In genomic region chr9:34589371-34589655, GRCh38 we compare ENCODE assay signal across 12 cellular contexts. TPM values are rescaled to one million over a fixed set of nuclear protein-coding genes. Genes with fewer than 3 reads are reported as not detected.
DNase-seq lines count a peak whose midpoint lies in the region; ATAC-seq and TF ChIP-seq lines count a peak whose summit lies in the region.
"Had no signal": no experiment of that assay in that cellular context is flagged by ENCODE, and none has a peak within 500 bp of the region (broad histone marks: within the 10 kb centered on the region; RNA-seq: fewer than 3 reads in every experiment).

No MANE protein-coding gene starts in this region.

- no peaks in the 10 kb centered on the region for H3K9me3 ChIP-seq in HUES64 (ENCODE audit: insufficient read depth, low read depth, low read length)
- H3K9me3 ChIP-seq in endodermal cell (ENCODE audit: control insufficient read depth, low read length): no peaks in the 10 kb centered on the region
- no peaks in the 10 kb centered on the region for H3K9me3 ChIP-seq in thoracic aorta
- no peaks in the 10 kb centered on the region for H3K9me3 ChIP-seq in MG63

- H3K27ac ChIP-seq in HUES64 (ENCODE audit: low read depth, low read length) (no peak overlapping the region), endodermal cell (ENCODE audit: low read depth, low read length) (no peak overlapping the region), thoracic aorta (no peak overlapping the region)

- H3K4me1 Mint-ChIP-seq in endodermal cell (peaks cover 30% of the 10 kb centered on the region), nephron progenitor cell (peaks cover 75% of the 10 kb centered on the region)

- H3K27me3 ChIP-seq in HUES64 (ENCODE audit: insufficient read depth, low read length): peaks cover 100% of the 10 kb centered on the region
- peaks cover 98% of the 10 kb centered on the region for H3K27me3 ChIP-seq in endodermal cell (ENCODE audit: control insufficient read depth, insufficient read depth, low read length, poor library complexity, severe bottlenecking)
- peaks cover 16% of the 10 kb centered on the region for H3K27me3 ChIP-seq in thoracic aorta (replicated peaks; ENCODE audit: insufficient read depth)
- peaks cover 25% of the 10 kb centered on the region for H3K27me3 ChIP-seq in MG63

- no peak for ATAC-seq in thoracic aorta (ENCODE audit: insufficient number of reproducible peaks, low FRiP score, low read depth)
- no peak for ATAC-seq in activated naive CD4-positive, alpha-beta T cell treated with anti-CD3 and anti-CD28 coated beads, Interleukin-2, amount 50 U/mL, for 72 hours

- no peaks in the 10 kb centered on the region for H3K36me3 ChIP-seq in HUES64 (ENCODE audit: insufficient read depth, low read length)
- no peaks in the 10 kb centered on the region for H3K36me3 ChIP-seq in endodermal cell (ENCODE audit: control insufficient read depth, insufficient read depth, low read length)
- no peaks in the 10 kb centered on the region for H3K36me3 ChIP-seq in thoracic aorta
- no peaks in the 10 kb centered on the region for H3K36me3 ChIP-seq in MG63

- H3K36me3 Mint-ChIP-seq in endodermal cell (ENCODE audit: low read depth): no peaks in the 10 kb centered on the region
- no peaks in the 10 kb centered on the region for H3K36me3 Mint-ChIP-seq in nephron progenitor cell (ENCODE audit: low read depth)
- peaks cover 0 to 9% of the 10 kb centered on the region in 2 donors for H3K36me3 Mint-ChIP-seq in activated naive CD4-positive, alpha-beta T cell treated with anti-CD3 and anti-CD28 coated beads, Interleukin-2, amount 50 U/mL, for 72 hours

- H3K9ac ChIP-seq in HUES64 (ENCODE audit: low read depth, low read length) (no peak overlapping the region), endodermal cell (ENCODE audit: extremely low read depth, low read length, poor library complexity, severe bottlenecking) (no peak overlapping the region)

- under 1% methylated on average over 38 of the region's 38 CpGs for WGBS in HUES64
- WGBS in endodermal cell (ENCODE audit: insufficient coverage in 1 of 2, insufficient read length in 1 of 2), 2 experiments: 0% methylated on average over 2 to 38 of the region's 38 CpGs

- H3K9me3 Mint-ChIP-seq in endodermal cell: no peaks in the 10 kb centered on the region
- H3K9me3 Mint-ChIP-seq in nephron progenitor cell: no peaks in the 10 kb centered on the region
- no peaks in the 10 kb centered on the region for H3K9me3 Mint-ChIP-seq in activated naive CD4-positive, alpha-beta T cell treated with anti-CD3 and anti-CD28 coated beads, Interleukin-2, amount 50 U/mL, for 72 hours
- H3K9me3 Mint-ChIP-seq: activated CD4-positive, alpha-beta T cell treated with anti-CD3 and anti-CD28 coated beads, Interleukin-2, amount 10 ng/mL, durations not matched to agents 7 days and 5 days had no signal

- no peak overlapping the region for H3K27ac Mint-ChIP-seq in endodermal cell
- no peak overlapping the region for H3K27ac Mint-ChIP-seq in nephron progenitor cell
- H3K27ac Mint-ChIP-seq in activated naive CD4-positive, alpha-beta T cell treated with anti-CD3 and anti-CD28 coated beads, Interleukin-2, amount 50 U/mL, for 72 hours: no peak overlapping the region
- H3K27ac Mint-ChIP-seq: activated CD4-positive, alpha-beta T cell treated with anti-CD3 and anti-CD28 coated beads, Interleukin-2, amount 10 ng/mL, durations not matched to agents 7 days and 5 days had no signal

- TF ChIP-seq CTCF in endodermal cell (conservative IDR thresholded peaks at IDR 0.05): no peak
- TF ChIP-seq CTCF in nephron progenitor cell (IDR thresholded peaks at IDR 0.05): no peak
- no peak for TF ChIP-seq CTCF in thoracic aorta (IDR thresholded peaks at IDR 0.05)

- H3K4me3 Mint-ChIP-seq in endodermal cell (peak overlapping the region; percentile 62), nephron progenitor cell (peak overlapping the region; percentile 97)

- no peak for DNase-seq in endodermal cell
- no peak for DNase-seq in nephron progenitor cell
- DNase-seq in thoracic aorta (ENCODE audit: low spot score): no peak
- no peak for DNase-seq in kidney tubule cell (ENCODE audit: low spot score)
- DNase-seq in GM19238 (ENCODE audit: insufficient read length, low spot score): no peak
- DNase-seq in activated naive CD4-positive, alpha-beta T cell treated with anti-CD3 and anti-CD28 coated beads, Interleukin-2, amount 50 U/mL, for 72 hours (ENCODE audit: low spot score in 2 of 2): no peak
- DNase-seq in MG63: no peak
- DNase-seq: activated CD4-positive, alpha-beta T cell treated with anti-CD3 and anti-CD28 coated beads, Interleukin-2, amount 10 ng/mL, durations not matched to agents 7 days and 5 days; Karpas-422 had no signal

- H3K4me3 ChIP-seq in HUES64 (ENCODE audit: low read length) (peak overlapping the region; percentile 56), endodermal cell (ENCODE audit: low read length) (peak overlapping the region; percentile 74), thoracic aorta (peak overlapping the region; percentile 69), MG63 (no peak overlapping the region; the same call in 1 of the 2 replicates)

- H3K27me3 Mint-ChIP-seq in endodermal cell (ENCODE audit: insufficient read depth): peaks cover 94% of the 10 kb centered on the region
- peaks cover 48% of the 10 kb centered on the region for H3K27me3 Mint-ChIP-seq in nephron progenitor cell (ENCODE audit: low read depth, poor library complexity)

- peaks cover 37% of the 10 kb centered on the region for H3K4me1 ChIP-seq in HUES64 (ENCODE audit: insufficient read depth, low read length)
- H3K4me1 ChIP-seq in endodermal cell (ENCODE audit: control insufficient read depth, insufficient read depth, low read length): peaks cover 7% of the 10 kb centered on the region
- H3K4me1 ChIP-seq in thoracic aorta (ENCODE audit: control insufficient read depth in 1 of 2, low read depth in 2 of 2): peaks cover 25 to 54% of the 10 kb centered on the region in 2 donors

RNA-seq across cellular contexts. Expression of gene CNTFR, which starts 0.2 kb away (rescaled TPM):
- polyA plus RNA-seq in HUES64 (2013, experiment 1 of 2): 26.9 TPM
- polyA plus RNA-seq in HUES64 (2013, experiment 2 of 2): 48.1 TPM
- total RNA-seq in endodermal cell: 1 to 10 TPM in 1 of 2 donors, under 1 TPM in 1; 0.53 to 1.6 TPM
- 187 TPM for polyA plus RNA-seq in endodermal cell (2013, experiment 1 of 2)
- polyA plus RNA-seq in endodermal cell (2013, experiment 2 of 2): 167 TPM
- total RNA-seq in thoracic aorta: 10 to 100 TPM in 1 of 2 donors, 1 to 10 TPM in 1; 8.7 to 13.7 TPM
- under 1 TPM in 1 of 2 donors, not detected in 1; 0.34 TPM for total RNA-seq in activated naive CD4-positive, alpha-beta T cell treated with anti-CD3 and anti-CD28 coated beads, Interleukin-2, amount 50 U/mL, for 72 hours
- total RNA-seq in MG63 (2014; rRNA removed; shearing (Covaris generic); ENCODE audit: low replicate concordance): not detected in 2 replicates
- total RNA-seq: activated CD4-positive, alpha-beta T cell treated with anti-CD3 and anti-CD28 coated beads, Interleukin-2, amount 10 ng/mL, durations not matched to agents 7 days and 5 days; lung microvascular endothelial cell; T-helper 1 cell treated with Interleukin-12 subunit alpha and Interleukin-12 subunit beta and Interleukin-4 antibody, amounts not matched to agents 30 ng/mL and 1 ng/mL, for 36 hours had no signal

RNA-seq across cellular contexts. Expression of gene RPP25L, which starts 22.6 kb away (rescaled TPM):
- polyA plus RNA-seq in HUES64 (2013, experiment 1 of 2): 21.0 TPM
- polyA plus RNA-seq in HUES64 (2013, experiment 2 of 2): 22.1 TPM
- 10 to 100 TPM; 19.3 to 22.4 TPM for total RNA-seq in endodermal cell
- polyA plus RNA-seq in endodermal cell (2013, experiment 1 of 2): 30.1 TPM
- 22.1 TPM for polyA plus RNA-seq in endodermal cell (2013, experiment 2 of 2)
- 1 to 10 TPM; 5.5 to 8.7 TPM for total RNA-seq in thoracic aorta
- total RNA-seq in activated naive CD4-positive, alpha-beta T cell treated with anti-CD3 and anti-CD28 coated beads, Interleukin-2, amount 50 U/mL, for 72 hours: 10 to 100 TPM; 19.1 to 36.2 TPM
- 18.7 and 30.0 TPM in 2 replicates for total RNA-seq in MG63 (2014; rRNA removed; shearing (Covaris generic); ENCODE audit: low replicate concordance)

RNA-seq across cellular contexts. Expression of gene DCTN3, which starts 31.0 kb away (rescaled TPM):
- 32.6 TPM for polyA plus RNA-seq in HUES64 (2013, experiment 1 of 2)
- polyA plus RNA-seq in HUES64 (2013, experiment 2 of 2): 43.8 TPM
- total RNA-seq in endodermal cell (10 to 100 TPM; 51.9 to 53.6 TPM), thoracic aorta (10 to 100 TPM; 48.1 to 70.4 TPM)
- polyA plus RNA-seq in endodermal cell (2013, experiment 1 of 2): 117 TPM
- polyA plus RNA-seq in endodermal cell (2013, experiment 2 of 2): 113 TPM
- total RNA-seq in activated naive CD4-positive, alpha-beta T cell treated with anti-CD3 and anti-CD28 coated beads, Interleukin-2, amount 50 U/mL, for 72 hours: 100 to 1,000 TPM in 1 of 2 donors, 10 to 100 TPM in 1; 81.0 to 123 TPM
- total RNA-seq in MG63 (2014; rRNA removed; shearing (Covaris generic); ENCODE audit: low replicate concordance): 91.0 and 107 TPM in 2 replicates

RNA-seq across cellular contexts. Expression of gene ARID3C, which starts 39.6 kb away (rescaled TPM):
- polyA plus RNA-seq in HUES64 (2013, experiment 1 of 2): not detected
- polyA plus RNA-seq in HUES64 (2013, experiment 2 of 2): not detected
- total RNA-seq in endodermal cell (under 1 TPM; 0.31 to 0.80 TPM), thoracic aorta (not detected)
- polyA plus RNA-seq in endodermal cell (2013, experiment 1 of 2): 0.14 TPM
- 0.83 TPM for polyA plus RNA-seq in endodermal cell (2013, experiment 2 of 2)
- 1 to 10 TPM in 1 of 2 donors, not detected in 1; 1.6 TPM for total RNA-seq in activated naive CD4-positive, alpha-beta T cell treated with anti-CD3 and anti-CD28 coated beads, Interleukin-2, amount 50 U/mL, for 72 hours
- 0.16 TPM in 1 of 2 replicates, not detected in the other for total RNA-seq in MG63 (2014; rRNA removed; shearing (Covaris generic); ENCODE audit: low replicate concordance)

RNA-seq across cellular contexts. Expression of gene SIGMAR1, which starts 48.3 kb away (rescaled TPM):
- 66.6 TPM for polyA plus RNA-seq in HUES64 (2013, experiment 1 of 2)
- polyA plus RNA-seq in HUES64 (2013, experiment 2 of 2): 83.6 TPM
- total RNA-seq in endodermal cell (10 to 100 TPM; 49.1 to 49.4 TPM), thoracic aorta (100 to 1,000 TPM in 1 of 2 donors, 10 to 100 TPM in 1; 77.0 to 131 TPM)
- polyA plus RNA-seq in endodermal cell (2013, experiment 1 of 2): 84.6 TPM
- polyA plus RNA-seq in endodermal cell (2013, experiment 2 of 2): 74.7 TPM
- total RNA-seq in activated naive CD4-positive, alpha-beta T cell treated with anti-CD3 and anti-CD28 coated beads, Interleukin-2, amount 50 U/mL, for 72 hours: 10 to 100 TPM; 41.9 to 63.6 TPM
- total RNA-seq in MG63 (2014; rRNA removed; shearing (Covaris generic); ENCODE audit: low replicate concordance): 106 and 115 TPM in 2 replicates
